9 cellular contexts compared by ENCODE assay signal in the genomic region with DNA sequence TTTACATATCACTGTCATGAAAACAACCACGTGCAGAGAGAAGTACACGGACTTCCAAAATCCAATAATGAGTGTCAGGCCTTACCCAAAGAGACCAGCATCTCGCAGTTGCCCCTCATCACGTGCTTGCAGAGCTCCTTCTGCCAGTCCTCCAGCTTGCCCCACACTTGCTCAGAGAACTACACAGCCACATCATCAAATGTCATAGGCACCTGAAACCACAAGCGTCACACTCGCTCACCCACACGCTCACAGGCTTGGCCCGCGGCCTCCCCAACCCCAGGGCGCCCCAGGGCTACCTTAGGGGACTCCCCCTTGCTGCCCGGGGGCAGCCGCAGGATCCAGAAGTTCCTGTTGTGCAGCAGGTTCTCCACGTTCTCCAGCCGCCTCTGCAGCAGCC.
DNase-seq lines count a peak whose midpoint lies in the region; ATAC-seq lines count a peak whose summit lies in the region.
"Had no signal": no experiment of that assay in that cellular context is flagged by ENCODE, and none has a peak within 500 bp of the region (broad histone marks: within the 10 kb centered on the region; RNA-seq: fewer than 3 reads in every experiment).

No MANE protein-coding gene starts in this region.

- peak; percentile 42 for ATAC-seq in HG03196 (IDR thresholded peaks at IDR 0.05; ENCODE audit: unreplicated experiment)
- ATAC-seq in stimulated activated naive B cell treated with anti-CD40 and anti-IgM and Interleukin-4, amounts not matched to agents 10 μg/mL and 1 μg/mL and 100 μg/mL, for 72 hours (replicated peaks): peak; percentile 25 to 56
- ATAC-seq: GM23338 had no signal

- no peaks in the 10 kb centered on the region for H3K9me3 Mint-ChIP-seq in stimulated activated naive B cell treated with anti-CD40 and anti-IgM and Interleukin-4, amounts not matched to agents 10 μg/mL and 1 μg/mL and 100 μg/mL, for 72 hours
- H3K9me3 Mint-ChIP-seq: GM23338 had no signal

- H3K4me1 Mint-ChIP-seq in stimulated activated naive B cell treated with anti-CD40 and anti-IgM and Interleukin-4, amounts not matched to agents 10 μg/mL and 1 μg/mL and 100 μg/mL, for 72 hours: peaks cover 40 to 54% of the 10 kb centered on the region in 2 donors

- H3K27ac Mint-ChIP-seq in stimulated activated naive B cell treated with anti-CD40 and anti-IgM and Interleukin-4, amounts not matched to agents 10 μg/mL and 1 μg/mL and 100 μg/mL, for 72 hours: peak overlapping the region; percentile 85
- H3K27ac Mint-ChIP-seq: GM23338 had no signal

- DNase-seq in activated T-cell treated with anti-CD3 and anti-CD28 coated beads for 48 hours (ENCODE audit: low read depth) (peak; percentile 73), activated T-cell treated with anti-CD3 and anti-CD28 coated beads for 4 hours (no peak), activated gamma-delta T cell (lab: John Stamatoyannopoulos, UW) (peak; percentile 61), kidney glomerular epithelial cell (lab: John Stamatoyannopoulos, UW) (no peak), NCI-H146 (lab: John Stamatoyannopoulos, UW) (no peak), SKM-1 treated with dmso at 0.1 percent for 144 hours (lab: John Stamatoyannopoulos, UW; ENCODE audit: unreplicated experiment) (no peak)
- peak; percentile 67 for DNase-seq in stimulated activated naive B cell treated with anti-CD40 and anti-IgM and Interleukin-4, amounts not matched to agents 10 μg/mL and 1 μg/mL and 100 μg/mL, for 72 hours

- no peaks in the 10 kb centered on the region for H3K27me3 Mint-ChIP-seq in stimulated activated naive B cell treated with anti-CD40 and anti-IgM and Interleukin-4, amounts not matched to agents 10 μg/mL and 1 μg/mL and 100 μg/mL, for 72 hours

- H3K4me3 Mint-ChIP-seq in stimulated activated naive B cell treated with anti-CD40 and anti-IgM and Interleukin-4, amounts not matched to agents 10 μg/mL and 1 μg/mL and 100 μg/mL, for 72 hours: peak overlapping the region; percentile 50 to 69
- H3K4me3 Mint-ChIP-seq: GM23338 had no signal

- H3K36me3 Mint-ChIP-seq in stimulated activated naive B cell treated with anti-CD40 and anti-IgM and Interleukin-4, amounts not matched to agents 10 μg/mL and 1 μg/mL and 100 μg/mL, for 72 hours: peaks cover 46 to 55% of the 10 kb centered on the region in 2 donors

Comparison
In these comparisons a context has a peak if more than half of its experiments do, and no peak if none do; other contexts are left out.
1. DNase-seq: peak in activated T-cell treated with anti-CD3 and anti-CD28 coated beads for 48 hours (single experiment), activated gamma-delta T cell (single experiment) and stimulated activated naive B cell treated with anti-CD40 and anti-IgM and Interleukin-4, amounts not matched to agents 10 μg/mL and 1 μg/mL and 100 μg/mL, for 72 hours (single experiment); none in activated T-cell treated with anti-CD3 and anti-CD28 coated beads for 4 hours (single experiment), kidney glomerular epithelial cell (single experiment), NCI-H146 (single experiment) and SKM-1 treated with dmso at 0.1 percent for 144 hours (single experiment).